ENCODE assay signal across 20 cellular contexts in the genomic region with DNA sequence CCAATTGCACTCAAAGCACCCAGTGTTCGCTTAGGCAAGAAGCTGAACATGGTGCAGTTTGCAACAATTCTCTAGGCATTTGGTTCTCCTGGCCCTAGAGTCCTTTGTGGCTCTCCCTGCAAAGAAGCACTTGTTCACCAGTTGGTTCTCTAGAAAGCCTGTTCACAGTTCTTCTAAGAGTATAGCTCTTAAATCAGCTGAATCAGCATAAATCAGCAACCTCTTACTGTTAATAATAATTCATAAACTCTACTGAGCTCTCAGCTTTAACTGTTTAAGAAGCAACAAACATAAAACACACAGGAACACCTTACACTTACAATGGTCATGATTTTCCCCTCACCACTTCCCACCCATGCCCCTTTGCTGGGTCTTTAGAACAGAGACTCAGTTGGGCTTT.
"Had no signal": no experiment of that assay in that cellular context is flagged by ENCODE, and none has a peak within 500 bp of the region (broad histone marks: within the 10 kb centered on the region; RNA-seq: fewer than 3 reads in every experiment).

No MANE protein-coding gene starts in this region.

- ATAC-seq: activated CD8-positive, alpha-beta memory T cell treated with anti-CD3 and anti-CD28 coated beads, Interleukin-2, amount 10 ng/mL, durations not matched to agents 7 days and 5 days; activated CD8-positive, alpha-beta T cell treated with anti-CD3 and anti-CD28 coated beads, Interleukin-2, amount 10 ng/mL, durations not matched to agents 7 days and 5 days; left colon; psoas muscle; T-helper 17 cell had no signal

- H3K36me3 ChIP-seq: colonic mucosa, neutrophil, spleen, tibial nerve had no signal

- FAIRE-seq: kidney had no signal

- H3K27ac ChIP-seq: colonic mucosa, dorsolateral prefrontal cortex, neutrophil, psoas muscle, spleen, tibial nerve had no signal

- DNase-seq: activated B cell treated with CpG ODN at 0.5 μM for 24 hours; activated CD8-positive, alpha-beta memory T cell treated with anti-CD3 and anti-CD28 coated beads, Interleukin-2, amount 10 ng/mL, durations not matched to agents 7 days and 5 days; activated CD8-positive, alpha-beta T cell treated with anti-CD3 and anti-CD28 coated beads, Interleukin-2, amount 10 ng/mL, durations not matched to agents 7 days and 5 days; activated T-cell treated with anti-CD3 and anti-CD28 coated beads, Interleukin-2, amount 50 U/mL, for 48 hours; anterior cingulate cortex; colonic mucosa; dorsolateral prefrontal cortex; effector memory CD4-positive, alpha-beta T cell; foreskin fibroblast; hippocampal formation; left colon; naive B cell; nephron progenitor cell; psoas muscle; spleen; stimulated activated naive CD4-positive, alpha-beta T cell; T-helper 17 cell had no signal

- H3K9me3 ChIP-seq: colonic mucosa, neutrophil, psoas muscle, spleen, tibial nerve had no signal

- H3K4me1 ChIP-seq: colonic mucosa, psoas muscle, spleen, tibial nerve had no signal

- H3K27me3 ChIP-seq: colonic mucosa, dorsolateral prefrontal cortex, neutrophil, spleen, tibial nerve had no signal

- H3K4me3 ChIP-seq: colonic mucosa, dorsolateral prefrontal cortex, psoas muscle, spleen, tibial nerve had no signal
